Comparison of ENCODE assay signal across 8 cellular contexts in genomic region chr15:59294961-59295741, GRCh38.
DNase-seq lines count a peak whose midpoint lies in the region; ATAC-seq and TF ChIP-seq lines count a peak whose summit lies in the region.

No MANE protein-coding gene starts in this region.

- ATAC-seq in GM21528 (IDR thresholded peaks at IDR 0.05; ENCODE audit: low FRiP score, unreplicated experiment): no peak

- H3K4me3 ChIP-seq in SJCRH30 (no peak overlapping the region), fibroblast of villous mesenchyme (ENCODE audit: low read depth, low read length) (no peak overlapping the region), retinal pigment epithelial cell (ENCODE audit: low read length) (no peak overlapping the region)

- TF ChIP-seq CTCF in fibroblast of villous mesenchyme (IDR thresholded peaks at IDR 0.05; ENCODE audit: insufficient read depth, low read depth, low read length): no peak
- TF ChIP-seq CTCF in retinal pigment epithelial cell (conservative IDR thresholded peaks at IDR 0.05; ENCODE audit: low read depth, low read length): no peak

- no peaks in the 10 kb centered on the region for H3K27me3 ChIP-seq in SJCRH30

- DNase-seq in ELR (ENCODE audit: low read depth) (peak; percentile 97), SJCRH30 (no peak), fibroblast of villous mesenchyme (ENCODE audit: low read depth) (peak; percentile 89), retinal pigment epithelial cell (ENCODE audit: low read depth) (peak; percentile 67), globus pallidus (ENCODE audit: low spot score) (no peak), KBM-7 (no peak)
- DNase-seq in stimulated activated CD4-positive, alpha-beta T cell treated with anti-CD3 and anti-CD28 coated beads, Interleukin-12 subunit alpha, Interleukin-12 subunit beta, amount 100 ng/mL, for 4 hours: no peak

- in situ Hi-C loops in KBM-7 (cut with MboI; ENCODE audit: low pct_unique_long_range_greater_than_20kb, low sequenced_read_pairs): no loop called here

- H3K27ac ChIP-seq in SJCRH30: peak overlapping the region; percentile 54

- H3K9me3 ChIP-seq in SJCRH30 (replicated peaks): no peaks in the 10 kb centered on the region

- peaks cover 25% of the 10 kb centered on the region for H3K4me1 ChIP-seq in SJCRH30

- H3K36me3 ChIP-seq in SJCRH30: no peaks in the 10 kb centered on the region

Comparison
In these comparisons a context has a peak if more than half of its experiments do, and no peak if none do; other contexts are left out.
1. DNase-seq: peak in ELR (single experiment), fibroblast of villous mesenchyme (single experiment) and retinal pigment epithelial cell (single experiment); none in SJCRH30 (0 of 2), globus pallidus (single experiment), stimulated activated CD4-positive, alpha-beta T cell treated with anti-CD3 and anti-CD28 coated beads, Interleukin-12 subunit alpha, Interleukin-12 subunit beta, amount 100 ng/mL, for 4 hours (single experiment) and KBM-7 (single experiment).